Comparison of ENCODE assay signal across 7 cellular contexts in the genomic region with DNA sequence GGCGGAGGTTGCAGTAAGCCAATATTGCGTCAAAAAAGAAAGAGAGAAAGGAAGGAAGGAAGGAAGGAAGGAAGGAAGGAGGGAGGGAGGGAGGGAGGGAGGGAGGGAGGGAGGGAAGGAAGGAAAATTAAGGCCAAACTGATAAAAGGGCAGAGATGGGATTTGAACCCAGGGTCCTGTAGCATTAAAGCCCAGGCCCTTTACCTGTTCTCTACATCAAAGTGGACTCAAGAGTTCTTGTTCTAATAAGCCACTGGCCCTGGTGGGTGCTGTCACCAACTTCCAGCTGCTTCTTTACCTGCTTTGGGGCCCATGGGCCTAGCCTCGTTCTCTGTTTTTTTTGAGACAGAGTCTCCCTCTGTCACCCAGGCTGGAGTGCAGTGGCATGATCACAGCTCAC. TPM values are rescaled to one million over a fixed set of nuclear protein-coding genes. Genes with fewer than 3 reads are reported as not detected.
A peak's percentile ranks its signal among the peaks of the same experiment; 100 is the strongest.
DNase-seq lines count a peak whose midpoint lies in the region; ATAC-seq, FAIRE-seq and TF ChIP-seq lines count a peak whose summit lies in the region.
"Not testable (repeated sequence)": the region's sequence is repeated elsewhere in the genome, so short reads cannot be mapped to it uniquely, and the experiment has no call there.

No MANE protein-coding gene starts in this region.

- not testable (repeated sequence) for H3K9me3 ChIP-seq in CD4-positive, CD25-positive, alpha-beta regulatory T cell (ENCODE audit: control insufficient read depth in 2 of 2, low read length in 2 of 2); KOPT-K1 (ENCODE audit: insufficient read depth, low read length, poor library complexity, severe bottlenecking); K562 (replicated peaks; ENCODE audit: control insufficient read depth, insufficient read depth, low read depth, low read length); HepG2 (ENCODE audit: low read length)

- CTCF ChIA-PET in activated CD8-positive, alpha-beta T cell treated with anti-CD3 and anti-CD28 coated beads for 36 hours (lab: Charles Lee), result interaction anchor here (0.6 to 1.1 kb wide), 4 partner anchors 12 to 74 kb away, joined by 3 to 4 read pairs (median 3); no protein-coding TSS in a partner anchor
- CTCF ChIA-PET in activated naive CD4-positive, alpha-beta T cell treated with anti-CD3 and anti-CD28 coated beads for 36 hours (lab: Charles Lee), result interaction anchor here (1.0 kb wide), 1 partner anchor 53 kb away, joined by 3 read pairs; no protein-coding TSS in a partner anchor
- CTCF ChIA-PET in K562 (lab: Yijun Ruan, JAX; ENCODE audit: low intra/inter-chr PET ratio), result not testable (repeated sequence)
- CTCF ChIA-PET in HepG2 (lab: Yijun Ruan, JAX; ENCODE audit: low intra/inter-chr PET ratio, low total read pairs), result interaction anchor here (1.4 kb wide), 1 partner anchor 57 kb away, joined by 8 read pairs; no protein-coding TSS in a partner anchor

- H3K4me2 ChIP-seq in K562 (ENCODE audit: insufficient read depth, low read length); HepG2 (ENCODE audit: low read depth, low read length): not testable (repeated sequence)

- peak overlapping the region; percentile 1 to 90 (median 64) for H3K27ac Mint-ChIP-seq in CD4-positive, CD25-positive, alpha-beta regulatory T cell
- H3K27ac Mint-ChIP-seq in activated CD8-positive, alpha-beta T cell treated with anti-CD3 and anti-CD28 coated beads for 36 hours, result peak overlapping the region; percentile 7
- H3K27ac Mint-ChIP-seq in activated naive CD4-positive, alpha-beta T cell treated with anti-CD3 and anti-CD28 coated beads for 36 hours, result peak overlapping the region; percentile 51
- H3K27ac Mint-ChIP-seq in nephron, result peak overlapping the region in 2 of 3 experiments; percentile 44 to 65

- TF ChIP-seq RAD21 in K562 (CRISPR knock-in tag; conservative IDR thresholded peaks at IDR 0.05 in 1 of 2, IDR thresholded peaks at IDR 0.05 in 1 of 2); HepG2 (CRISPR knock-in tag; IDR thresholded peaks at IDR 0.05): not testable (repeated sequence)

- WGBS in K562 (ENCODE audit: insufficient coverage, low coverage, missing lambda C conversion rate), result 65% methylated on average over 3 of the region's 3 CpGs
- 72% methylated on average over 3 of the region's 3 CpGs for WGBS in HepG2 (ENCODE audit: low lambda C conversion rate)

- TF ChIP-seq EP300 in K562 (IDR thresholded peaks at IDR 0.05; ENCODE audit: low read length); HepG2 (IDR thresholded peaks at IDR 0.05; ENCODE audit: low read depth in 2 of 2, low read length in 2 of 2); HepG2 (CRISPR knock-in tag; IDR thresholded peaks at IDR 0.05; ENCODE audit: borderline replicate concordance): not testable (repeated sequence)

- not testable (repeated sequence) for H4K20me1 ChIP-seq in K562 (replicated peaks; ENCODE audit: control insufficient read depth, insufficient read depth, low read length); HepG2 (ENCODE audit: insufficient read depth, low read length)

- not testable (repeated sequence) for DNase-seq in CD4-positive, CD25-positive, alpha-beta regulatory T cell; activated CD8-positive, alpha-beta T cell treated with anti-CD3 and anti-CD28 coated beads for 36 hours; activated naive CD4-positive, alpha-beta T cell treated with anti-CD3 and anti-CD28 coated beads for 36 hours; K562 (ENCODE audit: extremely low read depth in 1 of 4, low spot score in 3 of 4); HepG2 (ENCODE audit: low spot score)

- peaks cover 66% of the 10 kb centered on the region for H3K4me1 ChIP-seq in CD4-positive, CD25-positive, alpha-beta regulatory T cell (ENCODE audit: control insufficient read depth, insufficient read depth, low read length, poor library complexity, severe bottlenecking)
- H3K4me1 ChIP-seq in K562 (replicated peaks in 1 of 2; ENCODE audit: control insufficient read depth in 2 of 2, insufficient read depth in 2 of 2, low read length in 2 of 2) (peaks cover 74 to 84% of the 10 kb centered on the region in 2 experiments), HepG2 (ENCODE audit: insufficient read depth, low read length) (peaks cover 60% of the 10 kb centered on the region)

- not testable (repeated sequence) for BruUV-seq in K562 (replicated peaks; lab: Mats Ljungman, UMichigan); HepG2 (replicated peaks; lab: Mats Ljungman, UMichigan)

- not testable (repeated sequence) for H3K27me3 Mint-ChIP-seq in CD4-positive, CD25-positive, alpha-beta regulatory T cell; activated CD8-positive, alpha-beta T cell treated with anti-CD3 and anti-CD28 coated beads for 36 hours; activated naive CD4-positive, alpha-beta T cell treated with anti-CD3 and anti-CD28 coated beads for 36 hours (ENCODE audit: low read depth); nephron (ENCODE audit: low read depth)

- H3K27me3 ChIP-seq in CD4-positive, CD25-positive, alpha-beta regulatory T cell (ENCODE audit: control insufficient read depth, insufficient read depth, low read length); K562 (ENCODE audit: control insufficient read depth in 2 of 2, insufficient read depth in 2 of 2, low read length in 2 of 2); HepG2 (ENCODE audit: control insufficient read depth in 1 of 2, insufficient read depth in 2 of 2, low read length in 2 of 2): not testable (repeated sequence)

- H3K4me3 Mint-ChIP-seq in CD4-positive, CD25-positive, alpha-beta regulatory T cell, result peak overlapping the region in 2 of 4 donors; percentile 21 to 74
- not testable (repeated sequence) for H3K4me3 Mint-ChIP-seq in activated CD8-positive, alpha-beta T cell treated with anti-CD3 and anti-CD28 coated beads for 36 hours; activated naive CD4-positive, alpha-beta T cell treated with anti-CD3 and anti-CD28 coated beads for 36 hours; nephron

- in situ Hi-C loops in K562 (cut with MboI); HepG2 (cut with HindIII; ENCODE audit: extremely low pct_ligation_motif_present, low pct_unique_long_range_greater_than_20kb): not testable (repeated sequence)

- H3K36me3 Mint-ChIP-seq in CD4-positive, CD25-positive, alpha-beta regulatory T cell; activated CD8-positive, alpha-beta T cell treated with anti-CD3 and anti-CD28 coated beads for 36 hours (ENCODE audit: low read depth); activated naive CD4-positive, alpha-beta T cell treated with anti-CD3 and anti-CD28 coated beads for 36 hours (ENCODE audit: low read depth); nephron (ENCODE audit: low read depth): not testable (repeated sequence)

- not testable (repeated sequence) for H3K4me3 ChIP-seq in CD4-positive, CD25-positive, alpha-beta regulatory T cell (ENCODE audit: low read depth, low read length); K562; HepG2 (replicated peaks in 1 of 3; ENCODE audit: insufficient read depth in 1 of 3, low read depth in 2 of 3, low read length in 3 of 3)

- POLR2A ChIA-PET in activated CD8-positive, alpha-beta T cell treated with anti-CD3 and anti-CD28 coated beads for 36 hours (lab: Charles Lee), result interaction anchor here (0.7 to 1.5 kb wide), 3 partner anchors 20 to 49 kb away, joined by 3 to 4 read pairs (median 3); no protein-coding TSS in a partner anchor
- POLR2A ChIA-PET in K562 (lab: Yijun Ruan, JAX), result interaction anchor here (1.2 to 1.4 kb wide), 2 partner anchors 9 to 12 kb away, joined by 4 to 5 read pairs; no protein-coding TSS in a partner anchor
- POLR2A ChIA-PET in HepG2 (lab: Yijun Ruan, JAX), result not testable (repeated sequence)

- H3K9me3 Mint-ChIP-seq in CD4-positive, CD25-positive, alpha-beta regulatory T cell; activated CD8-positive, alpha-beta T cell treated with anti-CD3 and anti-CD28 coated beads for 36 hours; activated naive CD4-positive, alpha-beta T cell treated with anti-CD3 and anti-CD28 coated beads for 36 hours; nephron: not testable (repeated sequence)

- not testable (repeated sequence) for TF ChIP-seq POLR2A in K562 (conservative IDR thresholded peaks at IDR 0.05); HepG2 (IDR thresholded peaks at IDR 0.05; ENCODE audit: insufficient read depth in 1 of 2, low read depth in 2 of 2, low read length in 2 of 2)

- H3K9ac ChIP-seq in K562 (ENCODE audit: insufficient read depth in 1 of 2, low read depth in 2 of 2, low read length in 2 of 2), result peak overlapping the region in 1 of 2 experiments; percentile 18; a peak in 1 of 4 replicates
- H3K9ac ChIP-seq in HepG2 (ENCODE audit: insufficient read depth, low read depth, low read length), result not testable (repeated sequence)

- not testable (repeated sequence) for TF ChIP-seq CTCF in activated CD8-positive, alpha-beta T cell treated with anti-CD3 and anti-CD28 coated beads for 36 hours (IDR thresholded peaks at IDR 0.05); K562 (IDR thresholded peaks at IDR 0.05 in 2 of 3, conservative IDR thresholded peaks at IDR 0.05 in 1 of 3; ENCODE audit: insufficient read depth in 2 of 3, low read depth in 1 of 3, low read length in 3 of 3); HepG2 (CRISPR knock-in tag; IDR thresholded peaks at IDR 0.05); nephron (IDR thresholded peaks at IDR 0.05; ENCODE audit: unreplicated experiment in 3 of 3)

- peaks cover 0 to 64% (median 33%) of the 10 kb centered on the region in 4 donors for H3K4me1 Mint-ChIP-seq in CD4-positive, CD25-positive, alpha-beta regulatory T cell
- peaks cover 45% of the 10 kb centered on the region for H3K4me1 Mint-ChIP-seq in activated CD8-positive, alpha-beta T cell treated with anti-CD3 and anti-CD28 coated beads for 36 hours (ENCODE audit: low read depth)
- H3K4me1 Mint-ChIP-seq in activated naive CD4-positive, alpha-beta T cell treated with anti-CD3 and anti-CD28 coated beads for 36 hours (ENCODE audit: low read depth), result peaks cover 46% of the 10 kb centered on the region
- H3K4me1 Mint-ChIP-seq in nephron, result peaks cover 35% of the 10 kb centered on the region

- H2AFZ ChIP-seq in K562 (ENCODE audit: low read depth, low read length); HepG2 (ENCODE audit: low read length): not testable (repeated sequence)

- H3K36me3 ChIP-seq in CD4-positive, CD25-positive, alpha-beta regulatory T cell (ENCODE audit: control insufficient read depth, insufficient read depth, low read length); KOPT-K1 (ENCODE audit: insufficient read depth, low read length); HepG2 (replicated peaks in 1 of 2; ENCODE audit: control insufficient read depth in 1 of 2, insufficient read depth in 2 of 2, low read length in 2 of 2): not testable (repeated sequence)
- peaks cover 18% of the 10 kb centered on the region for H3K36me3 ChIP-seq in K562 (ENCODE audit: control insufficient read depth, insufficient read depth, low read length)

- H3K9me1 ChIP-seq in K562 (ENCODE audit: control insufficient read depth, insufficient read depth, low read length), result not testable (repeated sequence)

- intact Hi-C loops in activated CD8-positive, alpha-beta T cell treated with anti-CD3 and anti-CD28 coated beads for 36 hours (cut with micrococcal nuclease), result loop anchor here (5.0 kb wide), 1 partner anchor 36 kb away; no protein-coding TSS in a partner anchor
- intact Hi-C loops in activated naive CD4-positive, alpha-beta T cell treated with anti-CD3 and anti-CD28 coated beads for 36 hours (cut with micrococcal nuclease); K562 (cut with micrococcal nuclease); HepG2 (cut with micrococcal nuclease; ENCODE audit: unreplicated experiment): not testable (repeated sequence)

- H3K27ac ChIP-seq in CD4-positive, CD25-positive, alpha-beta regulatory T cell (ENCODE audit: insufficient read depth, low read length, poor library complexity, severe bottlenecking); K562 (ENCODE audit: extremely low read depth, low read depth, low read length); HepG2 (ENCODE audit: extremely low read length, insufficient read depth, low read length): not testable (repeated sequence)
- H3K27ac ChIP-seq in KOPT-K1 (ENCODE audit: low read depth, low read length, poor library complexity, severe bottlenecking), result peak overlapping the region; percentile 24

- H3K79me2 ChIP-seq in K562 (ENCODE audit: control insufficient read depth, insufficient read depth, low read length) (peaks cover 98% of the 10 kb centered on the region), HepG2 (ENCODE audit: insufficient read depth, low read length) (peaks cover 14% of the 10 kb centered on the region)

- not testable (repeated sequence) for FAIRE-seq in K562 (lab: Jason Lieb, UNC); HepG2 (lab: Jason Lieb, UNC)

- ATAC-seq in CD4-positive, CD25-positive, alpha-beta regulatory T cell (ENCODE audit: low read depth in 2 of 2); activated CD8-positive, alpha-beta T cell treated with anti-CD3 and anti-CD28 coated beads for 36 hours; K562; HepG2: not testable (repeated sequence)

RNA-seq across cellular contexts. Expression of a gene that starts 7.1 kb away (rescaled TPM):
- 84.8 TPM for total RNA-seq in CD4-positive, CD25-positive, alpha-beta regulatory T cell
- 10 to 100 TPM in 3 of 4 donors, 1 to 10 TPM in 1; 7.1 to 11.4 (median 10.6) TPM for polyA plus RNA-seq in CD4-positive, CD25-positive, alpha-beta regulatory T cell
- 10 to 100 TPM; 23.3 to 23.9 TPM for total RNA-seq in activated CD8-positive, alpha-beta T cell treated with anti-CD3 and anti-CD28 coated beads for 36 hours
- total RNA-seq in activated naive CD4-positive, alpha-beta T cell treated with anti-CD3 and anti-CD28 coated beads for 36 hours, result 10 to 100 TPM; 24.8 to 29.2 TPM
- total RNA-seq in K562 (2011; cell fraction: chromatin; rRNA removed; ENCODE audit: low replicate concordance), result 83.7 and 101 TPM in 2 replicates
- total RNA-seq in K562 (2011; cell fraction: nucleolus; rRNA removed), result 37.2 and 38.4 TPM in 2 replicates
- 54.0 and 63.1 TPM in 2 replicates for total RNA-seq in K562 (2011; cell fraction: nucleoplasm; rRNA removed)
- total RNA-seq in K562 (2014; rRNA removed) (14.8 and 17.9 TPM in 2 replicates), K562 (2014; rRNA removed; fragmentation: Illumina TruSeq; extraction: Trizol) (9.7 and 10.6 TPM in 2 replicates), K562 (2015; rRNA removed; fragmentation: Illumina TruSeq; extraction: Trizol) (13.8 and 14.1 TPM in 2 replicates), K562 (2021) (33.2 and 36.2 TPM in 2 replicates), HepG2 (2016; rRNA removed; fragmentation: Illumina TruSeq; extraction: Trizol) (16.6 and 16.9 TPM in 2 replicates)
- polyA plus RNA-seq in K562 (2011; rRNA removed) (11.6 and 15.4 TPM in 2 replicates), K562 (2014; fragmentation: Illumina TruSeq; extraction: Trizol) (14.8 and 16.0 TPM in 2 replicates), K562 (2014; fragmentation: Nextera tagmentation; extraction: Ambion mirVana) (1 to 10 TPM; 5.1 to 6.6 TPM), K562 (2014; rRNA removed) (13.6 and 15.9 TPM in 2 replicates), HepG2 (2011; rRNA removed) (35.4 and 38.7 TPM in 2 replicates)
- polyA plus RNA-seq in K562 (2011; cell fraction: cytosol; rRNA removed), result 9.9 and 14.8 TPM in 2 replicates
- polyA plus RNA-seq in K562 (2011; cell fraction: nucleus; rRNA removed), result 42.8 and 74.6 TPM in 2 replicates
- 15.9 and 17.9 TPM in 2 replicates for polyA plus RNA-seq in K562 (2012)
- 10.1 and 11.5 TPM in 2 replicates for polyA minus RNA-seq in K562 (2011; rRNA and poly(A)+ RNA removed)
- polyA minus RNA-seq in K562 (2011; cell fraction: cytosol; rRNA and poly(A)+ RNA removed), result 15.5 and 25.2 TPM in 2 replicates
- 17.2 and 19.1 TPM in 2 replicates for polyA minus RNA-seq in K562 (2011; cell fraction: nucleus; rRNA and poly(A)+ RNA removed)
- total RNA-seq in HepG2 (2016; cell fraction: cytosol; rRNA removed; fragmentation: Illumina TruSeq; extraction: Trizol; ENCODE audit: low read depth), result 19.2 and 19.4 TPM in 2 replicates
- 14.6 and 17.1 TPM in 2 replicates for total RNA-seq in HepG2 (2016; cell fraction: insoluble cytoplasmic fraction; rRNA removed; fragmentation: Illumina TruSeq; extraction: Trizol)
- total RNA-seq in HepG2 (2016; cell fraction: membrane; rRNA removed; fragmentation: Illumina TruSeq; extraction: Trizol), result 21.3 and 24.1 TPM in 2 replicates
- total RNA-seq in HepG2 (2016; cell fraction: nucleus; rRNA removed; fragmentation: Illumina TruSeq; extraction: Trizol), result 21.2 and 22.3 TPM in 2 replicates
- polyA plus RNA-seq in HepG2 (2011; cell fraction: cytosol; rRNA removed), result 16.5 and 20.9 TPM in 2 replicates
- 91.0 and 107 TPM in 2 replicates for polyA plus RNA-seq in HepG2 (2011; cell fraction: nucleus; rRNA removed)
- polyA plus RNA-seq in HepG2 (2012), result 36.0 and 39.2 TPM in 2 replicates
- polyA plus RNA-seq in HepG2 (2016; cell fraction: cytosol; fragmentation: Illumina TruSeq; extraction: Trizol; ENCODE audit: low read depth), result 35.0 and 39.6 TPM in 2 replicates
- 21.6 and 26.9 TPM in 2 replicates for polyA plus RNA-seq in HepG2 (2016; cell fraction: insoluble cytoplasmic fraction; fragmentation: Illumina TruSeq; extraction: Trizol; ENCODE audit: low read depth)
- 31.2 and 32.6 TPM in 2 replicates for polyA plus RNA-seq in HepG2 (2016; cell fraction: membrane; fragmentation: Illumina TruSeq; extraction: Trizol; ENCODE audit: low read depth)
- 57.5 and 60.6 TPM in 2 replicates for polyA plus RNA-seq in HepG2 (2016; cell fraction: nucleus; fragmentation: Illumina TruSeq; extraction: Trizol; ENCODE audit: insufficient read depth, low read depth)
- polyA minus RNA-seq in HepG2 (2011; rRNA and poly(A)+ RNA removed; ENCODE audit: low replicate concordance), result 6.7 and 47.8 TPM in 2 replicates
- polyA minus RNA-seq in HepG2 (2011; cell fraction: cytosol; rRNA and poly(A)+ RNA removed), result 28.0 and 37.6 TPM in 2 replicates
- 30.5 and 30.6 TPM in 2 replicates for polyA minus RNA-seq in HepG2 (2011; cell fraction: nucleus; rRNA and poly(A)+ RNA removed)

Comparison
In these comparisons a context has a peak if more than half of its experiments do, and no peak if none do; other contexts are left out.
1. H3K27ac Mint-ChIP-seq: peak in every context shown above with its lines; median percentile 64 in CD4-positive, CD25-positive, alpha-beta regulatory T cell; 54 in nephron; 51 in activated naive CD4-positive, alpha-beta T cell treated with anti-CD3 and anti-CD28 coated beads for 36 hours; 7 in activated CD8-positive, alpha-beta T cell treated with anti-CD3 and anti-CD28 coated beads for 36 hours.